1 cellular context compared by ENCODE assay signal in genomic region chr15:60373327-60373726, GRCh38.
A peak's percentile ranks its signal among the peaks of the same experiment; 100 is the strongest.
TF ChIP-seq lines count a peak whose summit lies in the region.

No MANE protein-coding gene starts in this region.

TF ChIP-seq in A549, 52 proteins besides CTCF, POLR2A, EP300 and RAD21 (continued from another document):
- TF ChIP-seq HOXB13 (CRISPR knock-in tag; IDR thresholded peaks at IDR 0.05; ENCODE audit: low read depth), result peak; percentile 67; the same call in 1 of the 2 replicates
